In genomic region chr15:40959331-40960141, GRCh38 we compare ENCODE assay signal across 14 cellular contexts. TPM values are rescaled to one million over a fixed set of nuclear protein-coding genes. Genes with fewer than 3 reads are reported as not detected.
DNase-seq lines count a peak whose midpoint lies in the region; ATAC-seq and TF ChIP-seq lines count a peak whose summit lies in the region.
"Had no signal": no experiment of that assay in that cellular context is flagged by ENCODE, and none has a peak within 500 bp of the region (broad histone marks: within the 10 kb centered on the region; RNA-seq: fewer than 3 reads in every experiment).

No MANE protein-coding gene starts in this region.

- H3K36me3 ChIP-seq in CD4-positive, CD25-positive, alpha-beta regulatory T cell (ENCODE audit: control insufficient read depth, insufficient read depth, low read length) = no peaks in the 10 kb centered on the region
- H3K36me3 ChIP-seq in HUES48 (ENCODE audit: control insufficient read depth, insufficient read depth, low read length) (peaks cover 24% of the 10 kb centered on the region), neural progenitor cell (no peaks in the 10 kb centered on the region)

- H3K4me3 Mint-ChIP-seq in CD4-positive, CD25-positive, alpha-beta regulatory T cell = no peak overlapping the region
- no peak overlapping the region for H3K4me3 Mint-ChIP-seq in chondrocyte (ENCODE audit: unreplicated experiment)
- peak overlapping the region; percentile 12 for H3K4me3 Mint-ChIP-seq in neural progenitor cell
- H3K4me3 Mint-ChIP-seq: T-cell had no signal

- H3K27ac ChIP-seq in CD4-positive, CD25-positive, alpha-beta regulatory T cell (ENCODE audit: insufficient read depth, low read length, poor library complexity, severe bottlenecking) = no peak overlapping the region
- H3K27ac ChIP-seq in HUES48 (ENCODE audit: low read depth, low read length) = peak overlapping the region; percentile 36
- H3K27ac ChIP-seq in neural progenitor cell = no peak overlapping the region

- H3K27me3 Mint-ChIP-seq in CD4-positive, CD25-positive, alpha-beta regulatory T cell = peaks cover 24% of the 10 kb centered on the region
- H3K27me3 Mint-ChIP-seq in chondrocyte (ENCODE audit: low read depth) (no peaks in the 10 kb centered on the region), neural progenitor cell (ENCODE audit: insufficient read depth, low read depth) (peaks cover 9% of the 10 kb centered on the region)

- H4K20me1 ChIP-seq in neural progenitor cell (ENCODE audit: low read depth) = no peaks in the 10 kb centered on the region

- peak overlapping the region in 2 of 3 donors; percentile 25 to 60 for H3K27ac Mint-ChIP-seq in CD4-positive, CD25-positive, alpha-beta regulatory T cell
- H3K27ac Mint-ChIP-seq in chondrocyte (ENCODE audit: unreplicated experiment) (peak overlapping the region; percentile 76), neural progenitor cell (peak overlapping the region; percentile 67)

- H3K4me1 ChIP-seq in CD4-positive, CD25-positive, alpha-beta regulatory T cell (ENCODE audit: control insufficient read depth, insufficient read depth, low read length, poor library complexity, severe bottlenecking) = no peaks in the 10 kb centered on the region
- H3K4me1 ChIP-seq in HUES48 (ENCODE audit: control insufficient read depth, insufficient read depth, low read length) (peaks cover 6% of the 10 kb centered on the region), neural progenitor cell (peaks cover 9% of the 10 kb centered on the region)

- H3K4me3 ChIP-seq in CD4-positive, CD25-positive, alpha-beta regulatory T cell (ENCODE audit: low read depth, low read length) = no peak overlapping the region
- H3K4me3 ChIP-seq in HUES48 (ENCODE audit: low read depth, low read length) = no peak overlapping the region
- no peak overlapping the region for H3K4me3 ChIP-seq in neural progenitor cell

- no peaks in the 10 kb centered on the region for H3K9me3 Mint-ChIP-seq in CD4-positive, CD25-positive, alpha-beta regulatory T cell
- H3K9me3 Mint-ChIP-seq in chondrocyte (ENCODE audit: low read depth) = no peaks in the 10 kb centered on the region
- H3K9me3 Mint-ChIP-seq in neural progenitor cell = peaks cover 4% of the 10 kb centered on the region
- H3K9me3 Mint-ChIP-seq: T-cell had no signal

- TF ChIP-seq CTCF in chondrocyte (IDR thresholded peaks at IDR 0.05) = no peak
- TF ChIP-seq CTCF in neural progenitor cell (IDR thresholded peaks at IDR 0.05) = no peak

- no peak overlapping the region for H3K4me2 ChIP-seq in neural progenitor cell

- H3K9ac ChIP-seq in HUES48 (ENCODE audit: low read depth, low read length) (no peak overlapping the region), neural progenitor cell (no peak overlapping the region)

- H3K36me3 Mint-ChIP-seq in CD4-positive, CD25-positive, alpha-beta regulatory T cell = no peaks in the 10 kb centered on the region
- H3K36me3 Mint-ChIP-seq in chondrocyte (ENCODE audit: low read depth) (peaks cover 7% of the 10 kb centered on the region), neural progenitor cell (peaks cover 3% of the 10 kb centered on the region)
- H3K36me3 Mint-ChIP-seq: T-cell had no signal

- H2AFZ ChIP-seq in neural progenitor cell (replicated peaks) = peak overlapping the region; percentile 52

- H3F3A ChIP-seq in neural progenitor cell (ENCODE audit: low read depth) = no peaks in the 10 kb centered on the region

- no peak for DNase-seq in CD4-positive, CD25-positive, alpha-beta regulatory T cell
- DNase-seq in chondrocyte (ENCODE audit: low spot score) (no peak), neural progenitor cell (ENCODE audit: low spot score) (peak; percentile 38), NOMO-1 treated with dmso at 0.1 percent for 144 hours (lab: John Stamatoyannopoulos, UW; ENCODE audit: unreplicated experiment) (no peak), NCI-H226 (no peak)
- DNase-seq: aorta, MV-4-11, NCI-H2107, NCI-H774, T-cell had no signal

- ATAC-seq in CD4-positive, CD25-positive, alpha-beta regulatory T cell (ENCODE audit: low read depth in 2 of 2) = no peak
- no peak for ATAC-seq in GM18861 (IDR thresholded peaks at IDR 0.05; ENCODE audit: unreplicated experiment)
- no peak for ATAC-seq in HG02571 (IDR thresholded peaks at IDR 0.05; ENCODE audit: unreplicated experiment)
- ATAC-seq: HCT116, T-cell had no signal

- no peaks in the 10 kb centered on the region for H3K79me2 ChIP-seq in neural progenitor cell (ENCODE audit: low read depth)

- no peaks in the 10 kb centered on the region for H3K9me3 ChIP-seq in CD4-positive, CD25-positive, alpha-beta regulatory T cell (ENCODE audit: control insufficient read depth in 2 of 2, low read length in 2 of 2)
- H3K9me3 ChIP-seq in HUES48 (ENCODE audit: control insufficient read depth, insufficient read depth, low read length) (no peaks in the 10 kb centered on the region), neural progenitor cell (ENCODE audit: low read depth) (no peaks in the 10 kb centered on the region)

- H3K27me3 ChIP-seq in CD4-positive, CD25-positive, alpha-beta regulatory T cell (ENCODE audit: control insufficient read depth, insufficient read depth, low read length) = no peaks in the 10 kb centered on the region
- H3K27me3 ChIP-seq in HUES48 (ENCODE audit: control insufficient read depth, insufficient read depth, low read length) = no peaks in the 10 kb centered on the region
- H3K27me3 ChIP-seq in neural progenitor cell = no peaks in the 10 kb centered on the region

- peaks cover 0 to 4% (median 2%) of the 10 kb centered on the region in 4 donors for H3K4me1 Mint-ChIP-seq in CD4-positive, CD25-positive, alpha-beta regulatory T cell
- H3K4me1 Mint-ChIP-seq in chondrocyte (ENCODE audit: low read depth) (peaks cover 56% of the 10 kb centered on the region), neural progenitor cell (peaks cover 18% of the 10 kb centered on the region)

RNA-seq across cellular contexts. Expression of gene CHAC1, which starts 6.3 kb away (rescaled TPM):
- total RNA-seq in CD4-positive, CD25-positive, alpha-beta regulatory T cell = 0.64 TPM
- under 1 TPM in 2 of 4 donors, not detected in 2; 0.26 to 0.45 TPM for polyA plus RNA-seq in CD4-positive, CD25-positive, alpha-beta regulatory T cell
- total RNA-seq in chondrocyte = 2.8 to 78.5 TPM (median 77.6 TPM) in 3 replicates
- 2.4 and 4.8 TPM in 2 replicates for total RNA-seq in neural progenitor cell (ENCODE audit: low replicate concordance)

RNA-seq across cellular contexts. Expression of gene DLL4, which starts 30.4 kb away (rescaled TPM):
- not detected for total RNA-seq in CD4-positive, CD25-positive, alpha-beta regulatory T cell
- not detected for polyA plus RNA-seq in CD4-positive, CD25-positive, alpha-beta regulatory T cell
- total RNA-seq in chondrocyte (0.36 to 0.45 TPM in 2 of 3 replicates, not detected in the other), neural progenitor cell (ENCODE audit: low replicate concordance) (0.12 TPM in 1 of 2 replicates, not detected in the other)
